In the genomic region with DNA sequence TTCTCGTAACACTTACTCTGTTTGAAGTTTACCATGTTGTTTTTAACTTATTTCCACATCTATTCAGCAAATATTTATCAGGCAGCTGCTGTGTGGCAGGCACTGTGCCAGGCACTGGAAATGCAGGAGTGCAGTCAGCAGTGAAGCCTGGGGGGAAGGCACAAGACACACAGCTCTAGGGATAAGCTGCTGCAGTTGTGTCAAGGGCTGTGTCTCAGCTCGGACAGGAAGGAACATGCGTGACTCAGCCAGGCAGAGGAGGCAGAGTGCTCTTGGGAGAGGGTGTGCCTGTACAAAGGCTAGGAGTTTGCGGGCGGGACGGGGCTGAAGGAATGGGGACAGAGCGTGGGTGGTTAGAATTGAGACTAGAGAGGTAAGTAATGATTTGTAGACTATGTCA, we compare ENCODE assay signal across 8 cellular contexts. TPM values are rescaled to one million over a fixed set of nuclear protein-coding genes. Genes with fewer than 3 reads are reported as not detected.
DNase-seq lines count a peak whose midpoint lies in the region; ATAC-seq and TF ChIP-seq lines count a peak whose summit lies in the region.

No MANE protein-coding gene starts in this region.

- POLR2A ChIA-PET in GM10248 (lab: Yijun Ruan, JAX) = no interaction called here

- peak overlapping the region in 1 of 2 donors; percentile 12 for H3K27ac ChIP-seq in prostate gland

- no peak for TF ChIP-seq POLR2A in prostate gland (IDR thresholded peaks at IDR 0.05)

- H3K9me3 ChIP-seq in prostate gland = no peaks in the 10 kb centered on the region

- no peak overlapping the region for H3K4me3 ChIP-seq in prostate gland

- WGBS in prostate gland = 31% methylated on average over 7 of the region's 7 CpGs

- DNase-seq in Daoy (ENCODE audit: low read depth) (peak; percentile 92), SW 1271 (lab: John Stamatoyannopoulos, UW) (peak; percentile 24 to 69), foreskin melanocyte (peak; percentile 75), prostate gland (ENCODE audit: low spot score) (peak; percentile 47), GM10248 (ENCODE audit: extremely low spot score) (no peak)
- DNase-seq in activated CD4-positive, alpha-beta T cell treated with anti-CD3 and anti-CD28 coated beads, Interleukin-2, amount 50 U/mL, for 48 hours = no peak

- peak in 1 of 4 experiments; percentile 2 for TF ChIP-seq CTCF in prostate gland (IDR thresholded peaks at IDR 0.05)
- TF ChIP-seq CTCF in GM10248 (IDR thresholded peaks at IDR 0.05; ENCODE audit: control extremely low read depth, extremely low read depth, low read depth, missing control alignments) = no peak

- CTCF ChIA-PET in GM10248 (lab: Yijun Ruan, JAX) = interaction anchor here (1.4 to 2.9 kb wide), 3 partner anchors 11 to 436 kb away, joined by 4 to 11 read pairs (median 8); no protein-coding TSS in a partner anchor

- H3K4me1 ChIP-seq in prostate gland (replicated peaks) = no peaks in the 10 kb centered on the region

- no peaks in the 10 kb centered on the region for H3K27me3 ChIP-seq in prostate gland (replicated peaks; ENCODE audit: insufficient read depth)

- intact Hi-C loops in prostate gland (cut with DNase I) = loop anchor here (10.0 kb wide), 2 partner anchors 304 to 604 kb away; partner anchors contain the start of gene SYNM

- no peak for ATAC-seq in GM19324 (IDR thresholded peaks at IDR 0.05; ENCODE audit: low FRiP score, unreplicated experiment)
- ATAC-seq in activated CD4-positive, CD25-positive, alpha-beta regulatory T cell treated with anti-CD3 and anti-CD28 coated beads, Interleukin-2, amount 50 U/mL, for 24 hours = no peak

- H3K36me3 ChIP-seq in prostate gland = no peaks in the 10 kb centered on the region

RNA-seq across cellular contexts. Expression of gene LYSMD4, which starts 24.7 kb away (rescaled TPM):
- 2.5 and 3.6 TPM in 2 replicates for total RNA-seq in Daoy (2014; rRNA removed; shearing (Covaris generic))
- total RNA-seq in prostate gland = 10 to 100 TPM in 1 of 2 donors, 1 to 10 TPM in 1; 2.7 to 21.1 TPM

Comparison
In these comparisons a context has a peak if more than half of its experiments do, and no peak if none do; other contexts are left out.
1. DNase-seq: peak in Daoy (single experiment), SW 1271 (2 of 2), foreskin melanocyte (single experiment) and prostate gland (single experiment); none in GM10248 (single experiment) and activated CD4-positive, alpha-beta T cell treated with anti-CD3 and anti-CD28 coated beads, Interleukin-2, amount 50 U/mL, for 48 hours (0 of 2).